ENCODE assay signal across 14 cellular contexts in genomic region chr9:93458702-93459101, GRCh38. TPM values are rescaled to one million over a fixed set of nuclear protein-coding genes. Genes with fewer than 3 reads are reported as not detected.
DNase-seq lines count a peak whose midpoint lies in the region; ATAC-seq and TF ChIP-seq lines count a peak whose summit lies in the region.
"Had no signal": no experiment of that assay in that cellular context is flagged by ENCODE, and none has a peak within 500 bp of the region (broad histone marks: within the 10 kb centered on the region; RNA-seq: fewer than 3 reads in every experiment).

No MANE protein-coding gene starts in this region.

- H3K27ac ChIP-seq in IMR-90 (ENCODE audit: insufficient read depth, low read length), result no peak overlapping the region
- H3K27ac ChIP-seq in naive thymus-derived CD4-positive, alpha-beta T cell (ENCODE audit: low read depth, low read length), result no peak overlapping the region
- H3K27ac ChIP-seq: VCaP had no signal

- dilution Hi-C loops in IMR-90 (cut with HindIII; ENCODE audit: low sequenced_read_pairs, unreplicated experiment), result no loop called here

- H4K8ac ChIP-seq in IMR-90 (ENCODE audit: low read depth in 2 of 2, low read length in 2 of 2), result no peak overlapping the region

- DNase-seq in CD14-positive monocyte (ENCODE audit: low spot score) (no peak), IMR-90 (no peak), nephron progenitor cell (no peak), NCI-H446 treated with DMSO at 0.1 percent for 48 hours (lab: John Stamatoyannopoulos, UW) (no peak)
- DNase-seq in central memory CD8-positive, alpha-beta T cell (ENCODE audit: low spot score in 2 of 2), result no peak
- no peak for DNase-seq in naive thymus-derived CD4-positive, alpha-beta T cell
- DNase-seq: activated gamma-delta T cell; DMS53; kidney glomerular epithelial cell; NCI-H524; stimulated activated CD4-positive, alpha-beta T cell treated with anti-CD3 and anti-CD28 coated beads, Interleukin-15, amount 100 ng/mL, for 24 hours had no signal

- H2AK9ac ChIP-seq in IMR-90 (replicated peaks; ENCODE audit: low read depth, low read length, poor library complexity), result no peak overlapping the region

- POLR2A ChIA-PET in IMR-90 (lab: Charles Lee; ENCODE audit: unreplicated experiment), result no interaction called here
- POLR2A ChIA-PET in naive thymus-derived CD4-positive, alpha-beta T cell (lab: Charles Lee), result interaction anchor here (0.6 kb wide), 1 partner anchor 69 kb away, joined by 3 read pairs; no protein-coding TSS in a partner anchor

- H3K23ac ChIP-seq in IMR-90 (ENCODE audit: low read depth, low read length), result no peak overlapping the region

- peaks cover 0 to 51% of the 10 kb centered on the region in 2 experiments; a peak in 3 of 4 replicates for H3K79me1 ChIP-seq in IMR-90 (ENCODE audit: low read depth in 1 of 2, low read length in 2 of 2)

- no peak for TF ChIP-seq RAD21 in IMR-90 (IDR thresholded peaks at IDR 0.05; ENCODE audit: low read length)

- no peaks in the 10 kb centered on the region for H3K27me3 ChIP-seq in IMR-90 (ENCODE audit: control insufficient read depth, insufficient read depth, low read length)
- no peaks in the 10 kb centered on the region for H3K27me3 ChIP-seq in naive thymus-derived CD4-positive, alpha-beta T cell (ENCODE audit: control insufficient read depth in 2 of 2, insufficient read depth in 2 of 2, low read length in 2 of 2)

- no peak overlapping the region for H3K56ac ChIP-seq in IMR-90 (ENCODE audit: extremely low read depth, insufficient read depth, low read length)

- no peak for TF ChIP-seq POLR2A in IMR-90 (IDR thresholded peaks at IDR 0.05; ENCODE audit: low read depth, low read length)

- no peak overlapping the region for H2AK5ac ChIP-seq in IMR-90 (ENCODE audit: low read depth, low read length)

- H3K4me2 ChIP-seq in IMR-90 (ENCODE audit: low read depth, low read length), result peak overlapping the region; percentile 33; the same call in 1 of the 2 replicates

- H3K4me3 Mint-ChIP-seq in CD14-positive monocyte (peak overlapping the region in 1 of 2 donors; percentile 51), nephron progenitor cell (no peak overlapping the region)
- no peak overlapping the region for H3K4me3 Mint-ChIP-seq in central memory CD8-positive, alpha-beta T cell
- H3K4me3 Mint-ChIP-seq in naive thymus-derived CD4-positive, alpha-beta T cell, result peak overlapping the region in 1 of 10 donors; percentile 30

- peaks cover 78% of the 10 kb centered on the region for H4K20me1 ChIP-seq in IMR-90 (ENCODE audit: insufficient read depth, low read length)

- WGBS in IMR-90 (ENCODE audit: extremely low coverage in 2 of 2, insufficient read length in 1 of 2), 2 experiments, result 80% methylated on average over 2 of the region's 4 CpGs; no CpG with 5 or more reads in 1 of the 2 experiments

- peaks cover 80% of the 10 kb centered on the region for H3K4me1 Mint-ChIP-seq in CD14-positive monocyte
- peaks cover 75% of the 10 kb centered on the region for H3K4me1 Mint-ChIP-seq in central memory CD8-positive, alpha-beta T cell
- H3K4me1 Mint-ChIP-seq in nephron progenitor cell, result peaks cover 62% of the 10 kb centered on the region
- peaks cover 59 to 90% (median 86%) of the 10 kb centered on the region in 7 donors for H3K4me1 Mint-ChIP-seq in naive thymus-derived CD4-positive, alpha-beta T cell

- no peak overlapping the region for H3K18ac ChIP-seq in IMR-90 (ENCODE audit: low read depth, low read length)

- no peak overlapping the region for H2BK15ac ChIP-seq in IMR-90 (ENCODE audit: low read depth, low read length)

- H3K9me3 Mint-ChIP-seq in CD14-positive monocyte, result no peaks in the 10 kb centered on the region
- H3K9me3 Mint-ChIP-seq in central memory CD8-positive, alpha-beta T cell, result no peaks in the 10 kb centered on the region
- no peaks in the 10 kb centered on the region for H3K9me3 Mint-ChIP-seq in nephron progenitor cell
- H3K9me3 Mint-ChIP-seq in naive thymus-derived CD4-positive, alpha-beta T cell, result no peaks in the 10 kb centered on the region

- H3K9me1 ChIP-seq in IMR-90 (ENCODE audit: insufficient read depth, low read length), result peaks cover 6% of the 10 kb centered on the region; the same call in 1 of the 2 replicates

- TF ChIP-seq CTCF in CD14-positive monocyte (IDR thresholded peaks at IDR 0.05), result no peak
- no peak for TF ChIP-seq CTCF in IMR-90 (conservative IDR thresholded peaks at IDR 0.05; ENCODE audit: low read depth, low read length)
- no peak for TF ChIP-seq CTCF in nephron progenitor cell (IDR thresholded peaks at IDR 0.05)

- CTCF ChIA-PET in IMR-90 (lab: Yijun Ruan, JAX), result no interaction called here
- CTCF ChIA-PET in naive thymus-derived CD4-positive, alpha-beta T cell (lab: Charles Lee), result no interaction called here

- no peak overlapping the region for H4K91ac ChIP-seq in IMR-90 (ENCODE audit: insufficient read depth, low read depth, low read length)

- peaks cover 10% of the 10 kb centered on the region for H3K4me1 ChIP-seq in IMR-90 (ENCODE audit: control insufficient read depth, insufficient read depth, low read length)
- peaks cover 30 to 40% of the 10 kb centered on the region in 2 donors for H3K4me1 ChIP-seq in naive thymus-derived CD4-positive, alpha-beta T cell (ENCODE audit: control insufficient read depth in 2 of 2, insufficient read depth in 2 of 2, low read length in 2 of 2)

- no peaks in the 10 kb centered on the region for H3K27me3 Mint-ChIP-seq in CD14-positive monocyte (ENCODE audit: low read depth in 3 of 3)
- no peaks in the 10 kb centered on the region for H3K27me3 Mint-ChIP-seq in central memory CD8-positive, alpha-beta T cell
- no peaks in the 10 kb centered on the region for H3K27me3 Mint-ChIP-seq in nephron progenitor cell (ENCODE audit: low read depth, poor library complexity)
- H3K27me3 Mint-ChIP-seq in naive thymus-derived CD4-positive, alpha-beta T cell, result no peaks in the 10 kb centered on the region
- H3K27me3 Mint-ChIP-seq: progenitor cell of endocrine pancreas had no signal

- no peak overlapping the region for H3K9ac ChIP-seq in IMR-90 (ENCODE audit: low read depth, low read length)

- no peak overlapping the region for H3K14ac ChIP-seq in IMR-90 (replicated peaks; ENCODE audit: low read depth, low read length)

- no peaks in the 10 kb centered on the region for H3K36me3 ChIP-seq in IMR-90 (ENCODE audit: control insufficient read depth, insufficient read depth, low read length)
- H3K36me3 ChIP-seq in naive thymus-derived CD4-positive, alpha-beta T cell (ENCODE audit: control insufficient read depth in 2 of 3, insufficient read depth in 3 of 3, low read length in 3 of 3), result no peaks in the 10 kb centered on the region

- H3K27ac Mint-ChIP-seq in CD14-positive monocyte (peak overlapping the region in 6 of 7 donors; percentile 30 to 90 (median 66)), nephron progenitor cell (peak overlapping the region; percentile 24)
- H3K27ac Mint-ChIP-seq in central memory CD8-positive, alpha-beta T cell (ENCODE audit: low read depth), result peak overlapping the region; percentile 54
- H3K27ac Mint-ChIP-seq in naive thymus-derived CD4-positive, alpha-beta T cell, result peak overlapping the region in 1 of 9 donors; percentile 72

- H2AFZ ChIP-seq in IMR-90 (replicated peaks; ENCODE audit: low read length, poor library complexity), result no peak overlapping the region

- H3K4ac ChIP-seq in IMR-90 (ENCODE audit: low read depth, low read length), result no peak overlapping the region

- H4K5ac ChIP-seq in IMR-90 (ENCODE audit: low read depth, low read length), result no peak overlapping the region

- no peak overlapping the region for H3K4me3 ChIP-seq in IMR-90 (ENCODE audit: insufficient read depth, low read depth, low read length)
- no peak overlapping the region for H3K4me3 ChIP-seq in naive thymus-derived CD4-positive, alpha-beta T cell (ENCODE audit: low read length)

- peaks cover 16 to 19% of the 10 kb centered on the region in 2 donors for H3K36me3 Mint-ChIP-seq in CD14-positive monocyte
- peaks cover 2% of the 10 kb centered on the region for H3K36me3 Mint-ChIP-seq in central memory CD8-positive, alpha-beta T cell (ENCODE audit: insufficient read depth)
- peaks cover 17% of the 10 kb centered on the region for H3K36me3 Mint-ChIP-seq in nephron progenitor cell (ENCODE audit: low read depth)
- H3K36me3 Mint-ChIP-seq in naive thymus-derived CD4-positive, alpha-beta T cell, result peaks cover 0 to 27% (median 13%) of the 10 kb centered on the region in 5 donors

- no peak overlapping the region for H2BK20ac ChIP-seq in IMR-90 (ENCODE audit: low read depth, low read length)

- H2BK5ac ChIP-seq in IMR-90 (ENCODE audit: low read depth, low read length, poor library complexity, severe bottlenecking), result no peak overlapping the region

- no TSS peak for BruUV-seq in IMR-90 (replicated peaks; lab: Mats Ljungman, UMichigan)

- no peak for ATAC-seq in IMR-90 (ENCODE audit: low read depth)
- no peak for ATAC-seq in central memory CD8-positive, alpha-beta T cell (replicated peaks; ENCODE audit: extremely low read depth, poor library complexity, severe bottlenecking)
- ATAC-seq in naive thymus-derived CD4-positive, alpha-beta T cell, result no peak
- no peak for ATAC-seq in HG03039 (IDR thresholded peaks at IDR 0.05; ENCODE audit: unreplicated experiment)

- no peaks in the 10 kb centered on the region for H3K9me3 ChIP-seq in IMR-90 (ENCODE audit: control insufficient read depth, insufficient read depth, low read length)
- H3K9me3 ChIP-seq in naive thymus-derived CD4-positive, alpha-beta T cell (ENCODE audit: control insufficient read depth in 2 of 3, low read length in 3 of 3), result no peaks in the 10 kb centered on the region

- in situ Hi-C loops in IMR-90 (cut with MboI; ENCODE audit: low sequenced_read_pairs), result loop anchor here (10.0 to 25.0 kb wide), 3 partner anchors 106 to 704 kb away; no protein-coding TSS in a partner anchor

- intact Hi-C loops in CD14-positive monocyte (cut with micrococcal nuclease) (loop anchor here (10.0 kb wide), 2 partner anchors 364 to 494 kb away; partner anchors contain the start of gene CARD19 (in 2 of the 2)), IMR-90 (cut with micrococcal nuclease) (loop anchor here (10.0 kb wide), 2 partner anchors 324 to 364 kb away; partner anchors contain the start of genes CARD19 and NINJ1)
- intact Hi-C loops in naive thymus-derived CD4-positive, alpha-beta T cell (cut with micrococcal nuclease), result loop anchor here in 1 of 2 donors (10.0 kb wide), 1 partner anchor 324 kb away; the partner anchor contains the start of gene NINJ1

- no peak overlapping the region for H2BK120ac ChIP-seq in IMR-90 (ENCODE audit: low read depth, low read length)

RNA-seq across cellular contexts. Expression of gene FAM120AOS, which starts 5.3 kb away (rescaled TPM):
- polyA plus RNA-seq in CD14-positive monocyte (10 to 100 TPM; 41.6 to 47.7 TPM), IMR-90 (2012; rRNA removed) (21.7 and 22.7 TPM in 2 replicates)
- total RNA-seq in IMR-90 (2012; rRNA removed), result 22.2 and 24.7 TPM in 2 replicates
- polyA plus RNA-seq in IMR-90 (2012; cell fraction: cytosol; rRNA removed), result 14.2 TPM in 2 replicates
- polyA plus RNA-seq in IMR-90 (2012; cell fraction: nucleus; rRNA removed; ENCODE audit: low replicate concordance), result 7.4 and 19.0 TPM in 2 replicates
- 10 to 100 TPM; 36.7 to 49.5 (median 42.3) TPM for total RNA-seq in naive thymus-derived CD4-positive, alpha-beta T cell
- 10 to 100 TPM; 54.8 to 62.1 TPM for polyA plus RNA-seq in naive thymus-derived CD4-positive, alpha-beta T cell

RNA-seq across cellular contexts. Expression of gene FAM120A, which starts 7.2 kb away (rescaled TPM):
- polyA plus RNA-seq in CD14-positive monocyte (10 to 100 TPM; 10.4 to 12.7 TPM), IMR-90 (2012; rRNA removed) (61.6 and 64.3 TPM in 2 replicates)
- 65.8 and 75.1 TPM in 2 replicates for total RNA-seq in IMR-90 (2012; rRNA removed)
- polyA plus RNA-seq in IMR-90 (2012; cell fraction: cytosol; rRNA removed), result 47.8 and 63.9 TPM in 2 replicates
- 54.1 and 63.8 TPM in 2 replicates for polyA plus RNA-seq in IMR-90 (2012; cell fraction: nucleus; rRNA removed; ENCODE audit: low replicate concordance)
- 100 to 1,000 TPM in 1 of 5 experiments, 10 to 100 TPM in 4; 62.8 to 136 (median 81.2) TPM for total RNA-seq in naive thymus-derived CD4-positive, alpha-beta T cell
- 1 to 10 TPM; 9.0 to 9.5 TPM for polyA plus RNA-seq in naive thymus-derived CD4-positive, alpha-beta T cell
